Comparison of ENCODE assay signal across 13 cellular contexts in genomic region chrX:13418126-13419091, GRCh38.
DNase-seq lines count a peak whose midpoint lies in the region; ATAC-seq, FAIRE-seq and TF ChIP-seq lines count a peak whose summit lies in the region.
"Had no signal": no experiment of that assay in that cellular context is flagged by ENCODE, and none has a peak within 500 bp of the region (broad histone marks: within the 10 kb centered on the region; RNA-seq: fewer than 3 reads in every experiment).

No MANE protein-coding gene starts in this region.

- no peaks in the 10 kb centered on the region for H3K9me3 ChIP-seq in endothelial cell of umbilical vein (replicated peaks; ENCODE audit: control insufficient read depth, insufficient read depth, low read length)
- H3K9me3 ChIP-seq in osteoblast (ENCODE audit: low read depth, low read length) = no peaks in the 10 kb centered on the region
- H3K9me3 ChIP-seq in CD4-positive, alpha-beta T cell (ENCODE audit: control insufficient read depth, low read length) = no peaks in the 10 kb centered on the region

- H3K79me2 ChIP-seq in endothelial cell of umbilical vein (ENCODE audit: control insufficient read depth, insufficient read depth, low read length) (no peaks in the 10 kb centered on the region), osteoblast (ENCODE audit: insufficient read depth, low read length) (no peaks in the 10 kb centered on the region)

- no peaks in the 10 kb centered on the region for H3K9me1 ChIP-seq in endothelial cell of umbilical vein (replicated peaks; ENCODE audit: control insufficient read depth, extremely low read depth, insufficient read depth, low read length)

- no peaks in the 10 kb centered on the region for H3K36me3 Mint-ChIP-seq in CD4-positive, alpha-beta T cell (ENCODE audit: low read depth)
- H3K36me3 Mint-ChIP-seq: activated naive CD8-positive, alpha-beta T cell treated with anti-CD3 and anti-CD28 coated beads, Interleukin-2, amount 10 ng/mL, durations not matched to agents 7 days and 5 days had no signal

- no peaks in the 10 kb centered on the region for H3K4me1 Mint-ChIP-seq in CD4-positive, alpha-beta T cell (ENCODE audit: low read depth)
- H3K4me1 Mint-ChIP-seq: activated naive CD8-positive, alpha-beta T cell treated with anti-CD3 and anti-CD28 coated beads, Interleukin-2, amount 10 ng/mL, durations not matched to agents 7 days and 5 days had no signal

- no peaks in the 10 kb centered on the region for H3K27me3 Mint-ChIP-seq in CD4-positive, alpha-beta T cell
- H3K27me3 Mint-ChIP-seq: activated naive CD8-positive, alpha-beta T cell treated with anti-CD3 and anti-CD28 coated beads, Interleukin-2, amount 10 ng/mL, durations not matched to agents 7 days and 5 days had no signal

- POLR2A ChIA-PET in endothelial cell of umbilical vein (lab: Charles Lee) = no interaction called here
- POLR2A ChIA-PET in CD4-positive, alpha-beta T cell (lab: Charles Lee) = no interaction called here

- no peak overlapping the region for H3K4me3 Mint-ChIP-seq in CD4-positive, alpha-beta T cell
- H3K4me3 Mint-ChIP-seq: activated naive CD8-positive, alpha-beta T cell treated with anti-CD3 and anti-CD28 coated beads, Interleukin-2, amount 10 ng/mL, durations not matched to agents 7 days and 5 days; endodermal cell had no signal

- CTCF ChIA-PET in endothelial cell of umbilical vein (lab: Charles Lee) = interaction anchor here (1.2 to 1.8 kb wide), 2 partner anchors 10 to 14 kb away, joined by 4 read pairs; no protein-coding TSS in a partner anchor
- CTCF ChIA-PET in CD4-positive, alpha-beta T cell (lab: Charles Lee) = no interaction called here

- intact Hi-C loops in endothelial cell of umbilical vein (cut with micrococcal nuclease) = no loop called here
- intact Hi-C loops in CD4-positive, alpha-beta T cell (cut with DNase I, micrococcal nuclease) = no loop called here

- H3K4me3 ChIP-seq in endothelial cell of umbilical vein (replicated peaks in 1 of 3; ENCODE audit: insufficient read depth in 1 of 3, low read depth in 1 of 3, low read length in 3 of 3) (no peak overlapping the region), osteoblast (ENCODE audit: insufficient read depth, low read length) (no peak overlapping the region)

- H3K36me3 ChIP-seq in endothelial cell of umbilical vein (ENCODE audit: control insufficient read depth in 2 of 2, extremely low read depth in 1 of 2, insufficient read depth in 2 of 2, low read length in 2 of 2) (no peaks in the 10 kb centered on the region), osteoblast (ENCODE audit: insufficient read depth, low read length) (no peaks in the 10 kb centered on the region)

- H3K4me1 ChIP-seq in endothelial cell of umbilical vein (ENCODE audit: control insufficient read depth, extremely low read depth, insufficient read depth, low read length) (peaks cover 9% of the 10 kb centered on the region), osteoblast (ENCODE audit: insufficient read depth, low read length) (peaks cover 16% of the 10 kb centered on the region)

- H3K27me3 ChIP-seq in endothelial cell of umbilical vein (ENCODE audit: control insufficient read depth in 2 of 2, insufficient read depth in 2 of 2, low read length in 2 of 2) (no peaks in the 10 kb centered on the region), osteoblast (ENCODE audit: insufficient read depth, low read length) (no peaks in the 10 kb centered on the region)
- no peaks in the 10 kb centered on the region for H3K27me3 ChIP-seq in CD4-positive, alpha-beta T cell (ENCODE audit: control insufficient read depth, insufficient read depth, low read length)

- no peaks in the 10 kb centered on the region for H3K9me3 Mint-ChIP-seq in CD4-positive, alpha-beta T cell
- H3K9me3 Mint-ChIP-seq: activated naive CD8-positive, alpha-beta T cell treated with anti-CD3 and anti-CD28 coated beads, Interleukin-2, amount 10 ng/mL, durations not matched to agents 7 days and 5 days had no signal

- peak; percentile 86 for FAIRE-seq in endothelial cell of umbilical vein (lab: Jason Lieb, UNC)

- BruUV-seq in endothelial cell of umbilical vein (replicated peaks; lab: Mats Ljungman, UMichigan) = TSS peak; percentile 89

- TF ChIP-seq POLR2A in endothelial cell of umbilical vein (IDR thresholded peaks at IDR 0.05; ENCODE audit: low read depth, low read length) = no peak

- H3K27ac ChIP-seq in endothelial cell of umbilical vein (ENCODE audit: insufficient read depth, low read depth, low read length) = peak overlapping the region; percentile 63
- peak overlapping the region; percentile 59 for H3K27ac ChIP-seq in osteoblast (ENCODE audit: low read depth, low read length)
- no peak overlapping the region for H3K27ac ChIP-seq in CD4-positive, alpha-beta T cell (ENCODE audit: low read depth, low read length)
- H3K27ac ChIP-seq: HL-60 had no signal

- H3K27ac Mint-ChIP-seq in CD4-positive, alpha-beta T cell = no peak overlapping the region
- H3K27ac Mint-ChIP-seq: activated naive CD8-positive, alpha-beta T cell treated with anti-CD3 and anti-CD28 coated beads, Interleukin-2, amount 10 ng/mL, durations not matched to agents 7 days and 5 days; endodermal cell had no signal

- TF ChIP-seq CTCF in endothelial cell of umbilical vein (IDR thresholded peaks at IDR 0.05; ENCODE audit: extremely low read depth in 1 of 2, insufficient read depth in 1 of 2, low read depth in 1 of 2, low read length in 2 of 2) (no peak), osteoblast (IDR thresholded peaks at IDR 0.05; ENCODE audit: extremely low read depth, low read depth, low read length) (no peak)
- TF ChIP-seq CTCF in CD4-positive, alpha-beta T cell (IDR thresholded peaks at IDR 0.05) = no peak

- peak overlapping the region; percentile 77 for H2AFZ ChIP-seq in endothelial cell of umbilical vein (ENCODE audit: low read depth, low read length)
- peak overlapping the region; percentile 73 for H2AFZ ChIP-seq in osteoblast (ENCODE audit: low read length)

- ATAC-seq in HG03439 (IDR thresholded peaks at IDR 0.05; ENCODE audit: unreplicated experiment) = no peak
- ATAC-seq in CD4-positive, alpha-beta T cell (ENCODE audit: poor library complexity) = no peak

- peak overlapping the region; percentile 22 for H3K4me2 ChIP-seq in endothelial cell of umbilical vein (ENCODE audit: insufficient read depth, low read length)
- H3K4me2 ChIP-seq in osteoblast (ENCODE audit: insufficient read depth, low read length) = peak overlapping the region; percentile 40

- DNase-seq in ELF-1 (ENCODE audit: low read depth, low spot score) (peak; percentile 76), RPMI7951 (ENCODE audit: low read depth) (peak; percentile 69), endothelial cell of umbilical vein (ENCODE audit: low read depth, low spot score) (peak; percentile 58), osteoblast (ENCODE audit: insufficient read length, low spot score, missing footprints) (peak; percentile 63), germinal center (ENCODE audit: low spot score) (no peak), T1000 (lab: John Stamatoyannopoulos, UW) (no peak)
- no peak for DNase-seq in CD4-positive, alpha-beta T cell
- DNase-seq: activated naive CD8-positive, alpha-beta T cell treated with anti-CD3 and anti-CD28 coated beads, Interleukin-2, amount 10 ng/mL, durations not matched to agents 7 days and 5 days; endodermal cell; NCI-H1694; NK-92 treated with Interleukin-12 subunit alpha and Interleukin-12 subunit beta, amount 100 ng/mL, for 24 hours had no signal

- dilution Hi-C loops in endothelial cell of umbilical vein (cut with MboI; ENCODE audit: extremely low pct_ligation_motif_present, low sequenced_read_pairs) = no loop called here

- H3K9ac ChIP-seq in endothelial cell of umbilical vein (replicated peaks; ENCODE audit: extremely low read depth, insufficient read depth, low read length) = peak overlapping the region; percentile 42

- H4K20me1 ChIP-seq in endothelial cell of umbilical vein (replicated peaks; ENCODE audit: control insufficient read depth, extremely low read depth, insufficient read depth, low read length) (no peaks in the 10 kb centered on the region), osteoblast (ENCODE audit: insufficient read depth, low read length) (no peaks in the 10 kb centered on the region)

TF ChIP-seq in endothelial cell of umbilical vein, 7 proteins besides CTCF, POLR2A, EP300 and RAD21:
- TF ChIP-seq FOS (IDR thresholded peaks at IDR 0.05; ENCODE audit: borderline replicate concordance, insufficient read depth, low read length) (peak; percentile 28), MAX (IDR thresholded peaks at IDR 0.05; ENCODE audit: insufficient read depth, insufficient read length) (no peak), JUN (IDR thresholded peaks at IDR 0.05; ENCODE audit: borderline replicate concordance, insufficient read depth, insufficient read length, low read depth) (peak; percentile 50)

Comparison
In these comparisons a context has a peak if more than half of its experiments do, and no peak if none do; other contexts are left out.
1. DNase-seq: peak in ELF-1 (single experiment), RPMI7951 (single experiment), endothelial cell of umbilical vein (single experiment) and osteoblast (single experiment); none in germinal center (single experiment), CD4-positive, alpha-beta T cell (0 of 10) and T1000 (single experiment).